In genomic region chr1:156134716-156135435, GRCh38 we compare ENCODE assay signal across 17 cellular contexts.
"Had no signal": no experiment of that assay in that cellular context is flagged by ENCODE, and none has a peak within 500 bp of the region (broad histone marks: within the 10 kb centered on the region; RNA-seq: fewer than 3 reads in every experiment).

No MANE protein-coding gene starts in this region.

- H3K4me3 ChIP-seq: neural progenitor cell, pancreas, suprapubic skin, upper lobe of right lung had no signal

- H3K9me3 ChIP-seq: pancreas, suprapubic skin, upper lobe of right lung had no signal

- H3K27me3 Mint-ChIP-seq: activated CD4-positive, alpha-beta T cell treated with anti-CD3 and anti-CD28 coated beads, Interleukin-2, amount 10 ng/mL, durations not matched to agents 7 days and 5 days; activated naive CD8-positive, alpha-beta T cell; brain had no signal

- H3K27me3 ChIP-seq: foreskin keratinocyte, neural progenitor cell, pancreas, suprapubic skin, upper lobe of right lung had no signal

- H3K4me2 ChIP-seq: neural progenitor cell had no signal

- DNase-seq: activated CD4-positive, alpha-beta T cell treated with anti-CD3 and anti-CD28 coated beads, Interleukin-2, amount 10 ng/mL, durations not matched to agents 7 days and 5 days; activated CD8-positive, alpha-beta memory T cell treated with anti-CD3 and anti-CD28 coated beads, Interleukin-2, amount 50 U/mL, for 48 hours; activated gamma-delta T cell treated with Interleukin-2 at 50 U/mL for 16 hours; activated T-cell treated with anti-CD3 and anti-CD28 coated beads, Interleukin-2, amount 50 U/mL, for 72 hours; amygdala; central memory CD4-positive, alpha-beta T cell; effector CD8-positive, alpha-beta T cell; foreskin keratinocyte; pancreas; stimulated activated CD4-positive, alpha-beta T cell treated with anti-CD3 and anti-CD28 coated beads, Interleukin-2, amount 100 ng/mL, for 48 hours; stimulated activated naive B cell treated with anti-CD40 and anti-IgM and Interleukin-4, amounts not matched to agents 10 μg/mL and 1 μg/mL and 100 μg/mL, for 72 hours; upper lobe of right lung had no signal

- H2AFZ ChIP-seq: neural progenitor cell had no signal

- H3K4me3 Mint-ChIP-seq: activated CD4-positive, alpha-beta T cell treated with anti-CD3 and anti-CD28 coated beads, Interleukin-2, amount 10 ng/mL, durations not matched to agents 7 days and 5 days; activated naive CD8-positive, alpha-beta T cell; activated T-cell treated with anti-CD3 and anti-CD28 coated beads, Interleukin-2, amount 50 U/mL, for 72 hours; brain; mesothelial cell of epicardium; neural progenitor cell; stimulated activated naive B cell treated with anti-CD40 and anti-IgM and Interleukin-4, amounts not matched to agents 10 μg/mL and 1 μg/mL and 100 μg/mL, for 72 hours had no signal

- H3K27ac ChIP-seq: foreskin keratinocyte, neural progenitor cell, pancreas, suprapubic skin, upper lobe of right lung had no signal

- ATAC-seq: activated T-cell treated with anti-CD3 and anti-CD28 coated beads, Interleukin-2, amount 50 U/mL, for 72 hours; foreskin keratinocyte; pancreas; stimulated activated naive B cell treated with anti-CD40 and anti-IgM and Interleukin-4, amounts not matched to agents 10 μg/mL and 1 μg/mL and 100 μg/mL, for 72 hours; upper lobe of right lung had no signal

- H3K9me3 Mint-ChIP-seq: activated CD4-positive, alpha-beta T cell treated with anti-CD3 and anti-CD28 coated beads, Interleukin-2, amount 10 ng/mL, durations not matched to agents 7 days and 5 days; activated T-cell treated with anti-CD3 and anti-CD28 coated beads, Interleukin-2, amount 50 U/mL, for 72 hours; mesothelial cell of epicardium; neural progenitor cell; stimulated activated naive B cell treated with anti-CD40 and anti-IgM and Interleukin-4, amounts not matched to agents 10 μg/mL and 1 μg/mL and 100 μg/mL, for 72 hours had no signal

- H3K9ac ChIP-seq: neural progenitor cell had no signal

- H3K36me3 ChIP-seq: neural progenitor cell had no signal

- H3K27ac Mint-ChIP-seq: activated CD4-positive, alpha-beta T cell treated with anti-CD3 and anti-CD28 coated beads, Interleukin-2, amount 10 ng/mL, durations not matched to agents 7 days and 5 days; activated naive CD8-positive, alpha-beta T cell; mesothelial cell of epicardium; neural progenitor cell; stimulated activated naive B cell treated with anti-CD40 and anti-IgM and Interleukin-4, amounts not matched to agents 10 μg/mL and 1 μg/mL and 100 μg/mL, for 72 hours had no signal
